Comparison of ENCODE assay signal across 14 cellular contexts in the genomic region with DNA sequence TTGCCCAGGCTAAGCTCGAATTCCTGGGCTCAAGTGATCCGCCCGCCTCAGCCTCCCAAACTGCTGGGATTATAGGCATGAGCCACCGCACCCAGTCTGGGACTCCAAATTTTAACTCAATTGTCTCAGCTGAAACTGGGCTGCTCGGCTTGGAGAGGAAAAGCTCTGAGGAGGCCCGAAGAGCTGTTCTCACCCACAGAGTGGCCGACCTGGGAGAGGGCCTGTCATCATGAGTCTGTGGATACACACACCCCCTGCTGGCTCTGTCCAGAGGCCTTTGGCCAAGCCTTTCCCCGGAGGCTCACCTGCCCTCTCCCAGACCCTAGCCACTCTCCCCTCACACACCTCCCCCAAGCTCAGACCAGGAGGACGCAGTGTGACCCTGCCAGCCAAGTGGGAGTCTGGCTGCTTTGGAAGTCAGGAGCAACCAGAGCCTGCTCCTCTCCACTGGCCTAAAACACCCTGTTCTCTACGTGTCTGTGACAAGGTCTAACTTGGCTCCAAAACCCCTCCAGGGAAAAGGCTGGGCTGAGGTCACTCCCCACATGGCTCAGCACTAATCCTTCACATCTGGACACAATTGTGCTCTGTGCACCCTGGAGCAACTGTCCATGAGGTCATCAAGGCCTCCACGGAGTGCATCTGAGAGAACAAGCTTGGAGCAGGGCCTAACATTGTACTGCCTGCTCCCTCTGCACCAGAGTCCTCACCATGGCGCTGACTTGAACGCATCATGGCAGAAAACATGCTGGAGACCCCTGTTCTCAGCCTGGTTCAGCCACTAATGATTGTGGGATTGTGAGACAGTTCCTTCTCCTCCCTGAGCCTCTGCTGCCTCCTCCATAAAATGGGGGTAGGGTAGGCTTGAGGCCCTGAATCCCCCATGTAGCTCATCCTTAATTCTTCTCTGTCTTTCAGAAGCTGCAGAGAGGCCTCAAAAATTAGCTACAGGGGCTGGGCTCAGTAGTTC. TPM values are rescaled to one million over a fixed set of nuclear protein-coding genes. Genes with fewer than 3 reads are reported as not detected.
DNase-seq lines count a peak whose midpoint lies in the region; ATAC-seq and TF ChIP-seq lines count a peak whose summit lies in the region.
"Had no signal": no experiment of that assay in that cellular context is flagged by ENCODE, and none has a peak within 500 bp of the region (broad histone marks: within the 10 kb centered on the region; RNA-seq: fewer than 3 reads in every experiment).

No MANE protein-coding gene starts in this region.

- H2BK20ac ChIP-seq in H9 (ENCODE audit: low read depth, low read length, poor library complexity, severe bottlenecking): no peak overlapping the region

- no peak overlapping the region for H2AFZ ChIP-seq in H9 (ENCODE audit: low read length)
- H2AFZ ChIP-seq: parathyroid adenoma had no signal

- no peak overlapping the region for H3T11ph ChIP-seq in H9 (ENCODE audit: low read length)

- WGBS in H9 (ENCODE audit: extremely low coverage, insufficient read length, low lambda C conversion rate): no CpG with 5 or more reads among the region's 13 CpGs

- no peak overlapping the region for H2BK5ac ChIP-seq in H9 (ENCODE audit: insufficient read length, low read length)

- H3K27ac ChIP-seq in H9 (ENCODE audit: insufficient read length, low read depth, low read length): no peak overlapping the region
- H3K27ac ChIP-seq in layer of hippocampus (ENCODE audit: low read depth, low read length): peak overlapping the region; percentile 96
- H3K27ac ChIP-seq in A673 (ENCODE audit: low read depth, low read length, poor library complexity, severe bottlenecking): no peak overlapping the region
- H3K27ac ChIP-seq: parathyroid adenoma, upper lobe of right lung had no signal

- H2BK12ac ChIP-seq in H9 (ENCODE audit: insufficient read length, low read depth, low read length): no peak overlapping the region

- H3K4me3 Mint-ChIP-seq in H9: no peak overlapping the region

- no peak overlapping the region for H4K8ac ChIP-seq in H9 (replicated peaks; ENCODE audit: insufficient read length, low read depth, low read length)

- H3K36me3 Mint-ChIP-seq in H9 (ENCODE audit: insufficient read depth in 1 of 3, low read depth in 3 of 3): no peaks in the 10 kb centered on the region

- peaks cover 3% of the 10 kb centered on the region for H3K23me2 ChIP-seq in H9 (ENCODE audit: insufficient read length, low read depth, low read length, poor library complexity, severe bottlenecking)

- H3K9ac ChIP-seq in H9 (ENCODE audit: extremely low read depth, insufficient read length, low read length): no peak overlapping the region
- H3K9ac ChIP-seq: parathyroid adenoma had no signal

- no peak overlapping the region for H2BK120ac ChIP-seq in H9 (ENCODE audit: low read depth, low read length, poor library complexity, severe bottlenecking)

- H4K20me1 ChIP-seq in H9 (ENCODE audit: control insufficient read depth, insufficient read depth, insufficient read length): no peaks in the 10 kb centered on the region

- H2AK5ac ChIP-seq in H9 (ENCODE audit: insufficient read length, low read length): no peak overlapping the region

- DNase-seq in H9 (no peak), superior temporal gyrus (ENCODE audit: extremely low spot score) (peak; percentile 93), activated gamma-delta T cell treated with Interleukin-2 at 50 U/mL for 16 hours (no peak), A673 (ENCODE audit: low spot score) (no peak)
- DNase-seq in central memory CD4-positive, alpha-beta T cell: no peak
- DNase-seq: activated CD8-positive, alpha-beta memory T cell treated with anti-CD3 and anti-CD28 coated beads, Interleukin-2, amount 50 U/mL, for 48 hours; amniotic stem cell; NCI-H2171 treated with DMSO at 0.1 percent for 48 hours; T-helper 9 cell; upper lobe of right lung had no signal

- ATAC-seq in esophagus mucosa (peak; percentile 13), GM18511 (IDR thresholded peaks at IDR 0.05; ENCODE audit: unreplicated experiment) (no peak)
- ATAC-seq: upper lobe of right lung had no signal

- no peak overlapping the region for H3K18ac ChIP-seq in H9 (ENCODE audit: insufficient read length, low read depth, low read length)

- intact Hi-C loops in A673 (cut with micrococcal nuclease; ENCODE audit: unreplicated experiment): loop anchor here (10.0 kb wide), 1 partner anchor 1865 kb away; no protein-coding TSS in a partner anchor

- H3K27me3 Mint-ChIP-seq in H9 (ENCODE audit: low read depth): peaks cover 23% of the 10 kb centered on the region

- no peak overlapping the region for H3K4ac ChIP-seq in H9 (ENCODE audit: low read depth, low read length)

- H3K56ac ChIP-seq in H9 (ENCODE audit: insufficient read length, low read depth, low read length): no peak overlapping the region

- H3K4me1 ChIP-seq in H9 (ENCODE audit: insufficient read depth, low read length): no peaks in the 10 kb centered on the region
- no peaks in the 10 kb centered on the region for H3K4me1 ChIP-seq in A673 (ENCODE audit: insufficient read depth, low read length, poor library complexity, severe bottlenecking)
- H3K4me1 ChIP-seq: parathyroid adenoma, upper lobe of right lung had no signal

- H3K9me3 Mint-ChIP-seq in H9: no peaks in the 10 kb centered on the region

- no peak overlapping the region for H3K4me2 ChIP-seq in H9 (ENCODE audit: insufficient read depth, insufficient read length, low read length)

- TF ChIP-seq CTCF in H9 (conservative IDR thresholded peaks at IDR 0.05) (no peak), A673 (conservative IDR thresholded peaks at IDR 0.05; ENCODE audit: low read depth, low read length) (no peak)

- H3K27ac Mint-ChIP-seq in H9: no peak overlapping the region; a peak in 1 of 7 replicates

- BruUV-seq in A673 (replicated peaks; lab: Mats Ljungman, UMichigan): no TSS peak

- H3K9me3 ChIP-seq in H9 (ENCODE audit: control insufficient read depth, low read depth, low read length): no peaks in the 10 kb centered on the region
- H3K9me3 ChIP-seq in A673 (ENCODE audit: low read depth, low read length, poor library complexity, severe bottlenecking): no peaks in the 10 kb centered on the region
- H3K9me3 ChIP-seq: upper lobe of right lung had no signal

- no peaks in the 10 kb centered on the region for H3K79me2 ChIP-seq in H9 (ENCODE audit: insufficient read depth, low read length)
- H3K79me2 ChIP-seq: parathyroid adenoma had no signal

- H3K27me3 ChIP-seq in H9 (ENCODE audit: insufficient read depth, low read length) (no peaks in the 10 kb centered on the region), layer of hippocampus (ENCODE audit: control insufficient read depth, insufficient read depth, low read length) (peaks cover 5% of the 10 kb centered on the region), A673 (replicated peaks; ENCODE audit: insufficient read depth, low read depth, low read length, poor library complexity) (peaks cover 8% of the 10 kb centered on the region)

- CTCF ChIA-PET in A673 (lab: Charles Lee): interaction anchor here (0.6 kb wide), 1 partner anchor 249 kb away, joined by 3 read pairs; no protein-coding TSS in a partner anchor

- H3K79me1 ChIP-seq in H9 (ENCODE audit: insufficient read depth, low read depth, low read length, poor library complexity, severe bottlenecking): no peaks in the 10 kb centered on the region

- peaks cover 14 to 18% of the 10 kb centered on the region in 2 experiments for H3K4me1 Mint-ChIP-seq in H9

- H2BK15ac ChIP-seq in H9 (ENCODE audit: low read depth, low read length): no peak overlapping the region

- no peak overlapping the region for H4K5ac ChIP-seq in H9 (ENCODE audit: insufficient read length, low read depth, low read length)

- no peaks in the 10 kb centered on the region for H3K36me3 ChIP-seq in A673 (ENCODE audit: insufficient read depth, low read length, poor library complexity, severe bottlenecking)
- H3K36me3 ChIP-seq: upper lobe of right lung had no signal

- POLR2A ChIA-PET in A673 (lab: Charles Lee; ENCODE audit: low non-redundant PET): no interaction called here

- H3K4me3 ChIP-seq in A673 (ENCODE audit: low read depth, low read length, poor library complexity, severe bottlenecking): no peak overlapping the region
- H3K4me3 ChIP-seq: upper lobe of right lung had no signal

- H3K14ac ChIP-seq in H9 (ENCODE audit: insufficient read depth, low read length): peak overlapping the region; percentile 20; the same call in 1 of the 2 replicates

- H4K91ac ChIP-seq in H9 (ENCODE audit: insufficient read length, low read depth, low read length): no peak overlapping the region

- H3K23ac ChIP-seq in H9 (ENCODE audit: insufficient read length, low read depth, low read length): no peak overlapping the region

RNA-seq across cellular contexts. Expression of a gene that starts 49.9 kb away (rescaled TPM):
- total RNA-seq in H9 (2021) (not detected in 2 replicates), esophagus mucosa (not detected), A673 (2021) (not detected in 2 replicates)
- total RNA-seq: upper lobe of right lung had no signal
